8 cellular contexts compared by ENCODE assay signal in genomic region chr2:162007447-162008040, GRCh38.
A peak's percentile ranks its signal among the peaks of the same experiment; 100 is the strongest.
DNase-seq lines count a peak whose midpoint lies in the region; ATAC-seq and TF ChIP-seq lines count a peak whose summit lies in the region.

No MANE protein-coding gene starts in this region.

- no peak for TF ChIP-seq CTCF in HEK293 (tag by site-specific recombination; IDR thresholded peaks at IDR 0.05)
- TF ChIP-seq CTCF in astrocyte of the spinal cord (IDR thresholded peaks at IDR 0.05; ENCODE audit: low read depth, low read length) = peak; percentile 52

- H3K4me3 Mint-ChIP-seq in naive thymus-derived CD4-positive, alpha-beta T cell = no peak overlapping the region
- no peak overlapping the region for H3K4me3 Mint-ChIP-seq in activated CD4-positive, alpha-beta T cell treated with anti-CD3 and anti-CD28 coated beads, Interleukin-2, amount 10 ng/mL, durations not matched to agents 7 days and 5 days

- CTCF ChIA-PET in HEK293 (lab: Yijun Ruan, JAX) = interaction anchor here (0.6 to 2.2 kb wide), 9 partner anchors 11 to 137 kb away, joined by 3 to 7 read pairs (median 4); no protein-coding TSS in a partner anchor
- CTCF ChIA-PET in naive thymus-derived CD4-positive, alpha-beta T cell (lab: Charles Lee) = interaction anchor here (0.6 to 1.8 kb wide), 14 partner anchors 8 to 146 kb away, joined by 3 to 10 read pairs (median 4); partner anchors contain the start of gene DPP4
- CTCF ChIA-PET in activated CD4-positive, alpha-beta T cell treated with anti-CD3 and anti-CD28 coated beads, Interleukin-2, amount 10 ng/mL, durations not matched to agents 7 days and 5 days (lab: Charles Lee) = interaction anchor here (0.7 to 1.2 kb wide), 3 partner anchors 10 to 141 kb away, joined by 3 to 5 read pairs (median 3); no protein-coding TSS in a partner anchor

- peak; percentile 45 for DNase-seq in CD1c-positive myeloid dendritic cell (ENCODE audit: extremely low spot score)
- DNase-seq in astrocyte of the spinal cord (ENCODE audit: low read depth, low spot score) = peak; percentile 23
- peak in 5 of 9 donors; percentile 32 to 54 (median 41) for DNase-seq in naive thymus-derived CD4-positive, alpha-beta T cell
- DNase-seq in EL = no peak
- no peak for DNase-seq in activated CD4-positive, alpha-beta T cell treated with anti-CD3 and anti-CD28 coated beads for 4 hours
- no peak for DNase-seq in activated CD4-positive, alpha-beta T cell treated with anti-CD3 and anti-CD28 coated beads, Interleukin-2, amount 10 ng/mL, durations not matched to agents 7 days and 5 days

- no peaks in the 10 kb centered on the region for H3K27me3 ChIP-seq in naive thymus-derived CD4-positive, alpha-beta T cell (ENCODE audit: control insufficient read depth in 2 of 2, insufficient read depth in 2 of 2, low read length in 2 of 2)

- ATAC-seq in naive thymus-derived CD4-positive, alpha-beta T cell = no peak
- no peak for ATAC-seq in GM18861 (IDR thresholded peaks at IDR 0.05; ENCODE audit: unreplicated experiment)

- in situ Hi-C loops in astrocyte of the spinal cord (cut with HindIII; ENCODE audit: low sequenced_read_pairs) = no loop called here

- no peak overlapping the region for H3K27ac ChIP-seq in HEK293 (ENCODE audit: extremely low read depth, low read depth, low read length)
- H3K27ac ChIP-seq in naive thymus-derived CD4-positive, alpha-beta T cell (ENCODE audit: low read depth, low read length) = no peak overlapping the region

- H3K9me3 Mint-ChIP-seq in naive thymus-derived CD4-positive, alpha-beta T cell = peaks cover 0 to 2% (median 0%) of the 10 kb centered on the region in 11 donors
- peaks cover 14% of the 10 kb centered on the region for H3K9me3 Mint-ChIP-seq in activated CD4-positive, alpha-beta T cell treated with anti-CD3 and anti-CD28 coated beads, Interleukin-2, amount 10 ng/mL, durations not matched to agents 7 days and 5 days

- peaks cover 18 to 64% (median 52%) of the 10 kb centered on the region in 7 donors for H3K4me1 Mint-ChIP-seq in naive thymus-derived CD4-positive, alpha-beta T cell
- peaks cover 72% of the 10 kb centered on the region for H3K4me1 Mint-ChIP-seq in activated CD4-positive, alpha-beta T cell treated with anti-CD3 and anti-CD28 coated beads, Interleukin-2, amount 10 ng/mL, durations not matched to agents 7 days and 5 days

- peaks cover 15 to 68% (median 24%) of the 10 kb centered on the region in 5 donors for H3K36me3 Mint-ChIP-seq in naive thymus-derived CD4-positive, alpha-beta T cell
- H3K36me3 Mint-ChIP-seq in activated CD4-positive, alpha-beta T cell treated with anti-CD3 and anti-CD28 coated beads, Interleukin-2, amount 10 ng/mL, durations not matched to agents 7 days and 5 days (ENCODE audit: low read depth) = peaks cover 84% of the 10 kb centered on the region

- no peaks in the 10 kb centered on the region for H3K27me3 Mint-ChIP-seq in naive thymus-derived CD4-positive, alpha-beta T cell
- H3K27me3 Mint-ChIP-seq in activated CD4-positive, alpha-beta T cell treated with anti-CD3 and anti-CD28 coated beads, Interleukin-2, amount 10 ng/mL, durations not matched to agents 7 days and 5 days = no peaks in the 10 kb centered on the region

- intact Hi-C loops in naive thymus-derived CD4-positive, alpha-beta T cell (cut with micrococcal nuclease) = loop anchor here in 1 of 2 donors (1.0 to 2.0 kb wide), 4 partner anchors 67 to 421 kb away; partner anchors contain the start of gene DPP4

- H3K4me3 ChIP-seq in HEK293 (ENCODE audit: low read depth, low read length) (no peak overlapping the region), astrocyte of the spinal cord (ENCODE audit: low read depth, low read length) (no peak overlapping the region)
- no peak overlapping the region for H3K4me3 ChIP-seq in naive thymus-derived CD4-positive, alpha-beta T cell (ENCODE audit: low read length)

- no peaks in the 10 kb centered on the region for H3K4me1 ChIP-seq in HEK293 (ENCODE audit: control insufficient read depth, insufficient read depth, low read length)
- peaks cover 18 to 40% of the 10 kb centered on the region in 2 donors for H3K4me1 ChIP-seq in naive thymus-derived CD4-positive, alpha-beta T cell (ENCODE audit: control insufficient read depth in 2 of 2, insufficient read depth in 2 of 2, low read length in 2 of 2)

- no peaks in the 10 kb centered on the region for H3K36me3 ChIP-seq in HEK293 (ENCODE audit: control insufficient read depth in 2 of 2, insufficient read depth in 1 of 2, low read length in 2 of 2)
- H3K36me3 ChIP-seq in naive thymus-derived CD4-positive, alpha-beta T cell (ENCODE audit: control insufficient read depth in 2 of 3, insufficient read depth in 3 of 3, low read length in 3 of 3) = peaks cover 0 to 7% (median 0%) of the 10 kb centered on the region in 3 experiments

- peak overlapping the region in 7 of 9 donors; percentile 23 to 86 (median 47) for H3K27ac Mint-ChIP-seq in naive thymus-derived CD4-positive, alpha-beta T cell
- H3K27ac Mint-ChIP-seq in activated CD4-positive, alpha-beta T cell treated with anti-CD3 and anti-CD28 coated beads, Interleukin-2, amount 10 ng/mL, durations not matched to agents 7 days and 5 days = no peak overlapping the region

- POLR2A ChIA-PET in HEK293 (lab: Yijun Ruan, JAX) = no interaction called here
- POLR2A ChIA-PET in naive thymus-derived CD4-positive, alpha-beta T cell (lab: Charles Lee) = interaction anchor here (0.8 kb wide), 1 partner anchor 12 kb away, joined by 3 read pairs; no protein-coding TSS in a partner anchor
- POLR2A ChIA-PET in activated CD4-positive, alpha-beta T cell treated with anti-CD3 and anti-CD28 coated beads, Interleukin-2, amount 10 ng/mL, durations not matched to agents 7 days and 5 days (lab: Charles Lee) = no interaction called here

- no peaks in the 10 kb centered on the region for H3K9me3 ChIP-seq in HEK293 (ENCODE audit: control insufficient read depth, insufficient read depth, low read depth, low read length)
- no peaks in the 10 kb centered on the region for H3K9me3 ChIP-seq in naive thymus-derived CD4-positive, alpha-beta T cell (ENCODE audit: control insufficient read depth in 2 of 3, low read length in 3 of 3)

TF ChIP-seq in HEK293, 187 proteins besides CTCF, POLR2A, EP300 and RAD21:
- TF ChIP-seq ZBTB11 (tag by site-specific recombination; conservative IDR thresholded peaks at IDR 0.05; ENCODE audit: low read depth) (no peak), ZNF654 (tag by site-specific recombination; IDR thresholded peaks at IDR 0.05; ENCODE audit: low read depth) (0 out of 2 replicates have a peak, but pooled peaks have one; percentile 5)

Comparison
In these comparisons a context has a peak if more than half of its experiments do, and no peak if none do; other contexts are left out.
1. DNase-seq: peak in CD1c-positive myeloid dendritic cell (single experiment), astrocyte of the spinal cord (single experiment) and naive thymus-derived CD4-positive, alpha-beta T cell (5 of 9); none in EL (single experiment), activated CD4-positive, alpha-beta T cell treated with anti-CD3 and anti-CD28 coated beads for 4 hours (0 of 2) and activated CD4-positive, alpha-beta T cell treated with anti-CD3 and anti-CD28 coated beads, Interleukin-2, amount 10 ng/mL, durations not matched to agents 7 days and 5 days (single experiment).